Comparison of ENCODE assay signal across 15 cellular contexts in the genomic region with DNA sequence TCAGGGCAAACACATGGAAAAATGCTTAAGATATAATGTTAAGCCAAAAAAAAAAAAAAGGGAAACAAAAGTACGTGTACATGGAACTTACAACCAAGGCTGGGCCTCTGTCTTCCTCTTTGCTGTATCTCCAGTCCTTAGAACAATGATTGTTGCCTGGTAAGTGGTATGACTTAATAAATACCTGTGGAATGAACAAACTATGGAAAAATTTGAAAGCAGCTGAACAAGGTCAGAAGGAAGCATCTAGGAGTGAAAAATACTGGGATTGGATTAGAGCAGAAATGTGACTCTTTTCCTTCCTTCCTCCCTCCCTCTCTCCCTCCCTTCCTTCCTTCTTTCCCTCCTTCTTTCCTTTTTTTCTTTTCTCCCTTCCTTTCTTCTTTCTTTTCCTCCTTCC. TPM values are rescaled to one million over a fixed set of nuclear protein-coding genes. Genes with fewer than 3 reads are reported as not detected.
A peak's percentile ranks its signal among the peaks of the same experiment; 100 is the strongest.
DNase-seq lines count a peak whose midpoint lies in the region; ATAC-seq, FAIRE-seq and TF ChIP-seq lines count a peak whose summit lies in the region.
"Had no signal": no experiment of that assay in that cellular context is flagged by ENCODE, and none has a peak within 500 bp of the region (broad histone marks: within the 10 kb centered on the region; RNA-seq: fewer than 3 reads in every experiment).

No MANE protein-coding gene starts in this region.

- TF ChIP-seq POLR2A in sigmoid colon (IDR thresholded peaks at IDR 0.05), result no peak

- TF ChIP-seq EP300 in sigmoid colon (IDR thresholded peaks at IDR 0.05), result no peak

- no peak for TF ChIP-seq CTCF in sigmoid colon (IDR thresholded peaks at IDR 0.05)

- DNase-seq in H4 (ENCODE audit: low spot score) (peak; percentile 9), fibroblast of peridontal ligament (ENCODE audit: extremely low read depth) (peak; percentile 28), sigmoid colon (no peak), retina (no peak), NCI-H2227 treated with DMSO at 0.1 percent for 48 hours (lab: John Stamatoyannopoulos, UW) (no peak), HTR-8/SVneo (ENCODE audit: insufficient read length, low spot score) (no peak)
- no peak for DNase-seq in effector CD8-positive, alpha-beta T cell (lab: John Stamatoyannopoulos, UW)
- DNase-seq: activated CD4-positive, alpha-beta memory T cell treated with anti-CD3 and anti-CD28 coated beads, Interleukin-2, amount 10 ng/mL, durations not matched to agents 7 days and 5 days; activated effector memory CD4-positive, alpha-beta T cell treated with anti-CD3 and anti-CD28 coated beads, Interleukin-2, amount 50 U/mL, for 16 hours; foreskin melanocyte; natural killer cell; spleen; T-helper 9 cell had no signal

- H3K27me3 ChIP-seq in sigmoid colon, result no peaks in the 10 kb centered on the region
- H3K27me3 ChIP-seq: spleen had no signal

- ATAC-seq in SK-N-SH treated with all-trans-retinoic acid at 6 μM for 48 hours, result peak; percentile 64
- ATAC-seq: natural killer cell had no signal

- peak overlapping the region in 3 of 4 donors; percentile 39 to 59 (median 40) for H3K27ac ChIP-seq in sigmoid colon
- H3K27ac ChIP-seq: spleen had no signal

- H3K4me3 ChIP-seq in sigmoid colon, result no peak overlapping the region
- H3K4me3 ChIP-seq: spleen had no signal

- intact Hi-C loops in sigmoid colon (cut with DNase I), result no loop called here

- H3K4me1 ChIP-seq in sigmoid colon, result peaks cover 0 to 9% (median 4%) of the 10 kb centered on the region in 4 donors
- H3K4me1 ChIP-seq: spleen had no signal

- no peaks in the 10 kb centered on the region for H3K9me3 ChIP-seq in sigmoid colon
- H3K9me3 ChIP-seq: spleen had no signal

- no peaks in the 10 kb centered on the region for H3K36me3 ChIP-seq in sigmoid colon
- H3K36me3 ChIP-seq: spleen had no signal

- FAIRE-seq in HTR-8/SVneo (lab: Jason Lieb, UNC), result no peak
- FAIRE-seq: islet of Langerhans had no signal

- WGBS in sigmoid colon, 2 donors, result 39 to 49% methylated on average over 1 of the region's 1 CpG

TF ChIP-seq in SK-N-SH treated with all-trans-retinoic acid at 6 μM for 48 hours, 23 proteins besides CTCF, POLR2A, EP300 and RAD21:
- TF ChIP-seq SNAI2 (CRISPR knock-in tag; IDR thresholded peaks at IDR 0.05), result no peak
- TF ChIP-seq, protein P1, sequence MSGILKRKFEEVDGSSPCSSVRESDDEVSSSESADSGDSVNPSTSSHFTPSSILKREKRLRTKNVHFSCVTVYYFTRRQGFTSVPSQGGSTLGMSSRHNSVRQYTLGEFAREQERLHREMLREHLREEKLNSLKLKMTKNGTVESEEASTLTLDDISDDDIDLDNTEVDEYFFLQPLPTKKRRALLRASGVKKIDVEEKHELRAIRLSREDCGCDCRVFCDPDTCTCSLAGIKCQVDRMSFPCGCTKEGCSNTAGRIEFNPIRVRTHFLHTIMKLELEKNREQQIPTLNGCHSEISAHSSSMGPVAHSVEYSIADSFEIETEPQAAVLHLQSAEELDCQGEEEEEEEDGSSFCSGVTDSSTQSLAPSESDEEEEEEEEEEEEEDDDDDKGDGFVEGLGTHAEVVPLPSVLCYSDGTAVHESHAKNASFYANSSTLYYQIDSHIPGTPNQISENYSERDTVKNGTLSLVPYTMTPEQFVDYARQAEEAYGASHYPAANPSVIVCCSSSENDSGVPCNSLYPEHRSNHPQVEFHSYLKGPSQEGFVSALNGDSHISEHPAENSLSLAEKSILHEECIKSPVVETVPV (CRISPR knock-in tag; IDR thresholded peaks at IDR 0.05), result no peak
- no peak for TF ChIP-seq ZC3H10 (CRISPR knock-in tag; IDR thresholded peaks at IDR 0.05)
- TF ChIP-seq, protein P2, sequence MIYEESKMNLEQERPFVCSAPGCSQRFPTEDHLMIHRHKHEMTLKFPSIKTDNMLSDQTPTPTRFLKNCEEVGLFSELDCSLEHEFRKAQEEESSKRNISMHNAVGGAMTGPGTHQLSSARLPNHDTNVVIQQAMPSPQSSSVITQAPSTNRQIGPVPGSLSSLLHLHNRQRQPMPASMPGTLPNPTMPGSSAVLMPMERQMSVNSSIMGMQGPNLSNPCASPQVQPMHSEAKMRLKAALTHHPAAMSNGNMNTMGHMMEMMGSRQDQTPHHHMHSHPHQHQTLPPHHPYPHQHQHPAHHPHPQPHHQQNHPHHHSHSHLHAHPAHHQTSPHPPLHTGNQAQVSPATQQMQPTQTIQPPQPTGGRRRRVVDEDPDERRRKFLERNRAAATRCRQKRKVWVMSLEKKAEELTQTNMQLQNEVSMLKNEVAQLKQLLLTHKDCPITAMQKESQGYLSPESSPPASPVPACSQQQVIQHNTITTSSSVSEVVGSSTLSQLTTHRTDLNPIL (CRISPR knock-in tag; IDR thresholded peaks at IDR 0.05; ENCODE audit: low read depth), result no peak
- no peak for TF ChIP-seq CSDC2 (CRISPR knock-in tag; IDR thresholded peaks at IDR 0.05)
- no peak for TF ChIP-seq ARNTL (CRISPR knock-in tag; IDR thresholded peaks at IDR 0.05; ENCODE audit: borderline replicate concordance, low read depth)
- TF ChIP-seq TOX (CRISPR knock-in tag; IDR thresholded peaks at IDR 0.05; ENCODE audit: borderline replicate concordance), result no peak
- no peak for TF ChIP-seq GLIS3 (CRISPR knock-in tag; IDR thresholded peaks at IDR 0.05)
- no peak for TF ChIP-seq ESRRG (CRISPR knock-in tag; IDR thresholded peaks at IDR 0.05)
- TF ChIP-seq ZNF70 (CRISPR knock-in tag; IDR thresholded peaks at IDR 0.05), result no peak
- no peak for TF ChIP-seq ISL1 (CRISPR knock-in tag; IDR thresholded peaks at IDR 0.05)
- no peak for TF ChIP-seq OSR1 (CRISPR knock-in tag; IDR thresholded peaks at IDR 0.05)
- TF ChIP-seq BACH2 (CRISPR knock-in tag; IDR thresholded peaks at IDR 0.05; ENCODE audit: borderline replicate concordance), result no peak
- no peak for TF ChIP-seq TCF4 (CRISPR knock-in tag; IDR thresholded peaks at IDR 0.05; ENCODE audit: borderline replicate concordance)

RNA-seq across cellular contexts. Expression of a gene that starts 21.5 kb away (rescaled TPM):
- 25.3 and 29.0 TPM in 2 replicates for total RNA-seq in H4 (2014; rRNA removed; shearing (Covaris generic))
- 10 to 100 TPM in 3 of 4 donors, 1 to 10 TPM in 1; 8.3 to 11.7 (median 10.9) TPM for total RNA-seq in sigmoid colon
- 1 to 10 TPM; 3.2 to 6.9 (median 5.4) TPM for polyA plus RNA-seq in sigmoid colon

RNA-seq across cellular contexts. Expression of a gene that starts 54.2 kb away (rescaled TPM):
- total RNA-seq in H4 (2014; rRNA removed; shearing (Covaris generic)), result 7.2 and 7.6 TPM in 2 replicates
- 10 to 100 TPM in 2 of 4 donors, 1 to 10 TPM in 2; 6.6 to 11.3 (median 10.2) TPM for total RNA-seq in sigmoid colon
- polyA plus RNA-seq in sigmoid colon, result 1 to 10 TPM; 3.0 to 7.2 (median 4.5) TPM

Comparison
In these comparisons a context has a peak if more than half of its experiments do, and no peak if none do; other contexts are left out.
1. DNase-seq: peak in H4 (single experiment) and fibroblast of peridontal ligament (single experiment); none in sigmoid colon (single experiment), effector CD8-positive, alpha-beta T cell (single experiment), retina (single experiment), NCI-H2227 treated with DMSO at 0.1 percent for 48 hours (single experiment) and HTR-8/SVneo (single experiment).